In genomic region chr5:132180134-132180745, GRCh38 we compare ENCODE assay signal across 8 cellular contexts. TPM values are rescaled to one million over a fixed set of nuclear protein-coding genes. Genes with fewer than 3 reads are reported as not detected.
DNase-seq lines count a peak whose midpoint lies in the region; ATAC-seq and TF ChIP-seq lines count a peak whose summit lies in the region.

No MANE protein-coding gene starts in this region.

- H3K9ac ChIP-seq in endodermal cell (ENCODE audit: extremely low read depth, low read length, poor library complexity, severe bottlenecking): no peak overlapping the region

- H3K4me1 Mint-ChIP-seq in endodermal cell: no peaks in the 10 kb centered on the region
- H3K4me1 Mint-ChIP-seq in mesothelial cell of epicardium: peaks cover 15% of the 10 kb centered on the region
- H3K4me1 Mint-ChIP-seq in T-cell: peaks cover 18 to 27% (median 22%) of the 10 kb centered on the region in 3 donors

- H3K9me3 Mint-ChIP-seq in endodermal cell (no peaks in the 10 kb centered on the region), mesothelial cell of epicardium (peaks cover 8% of the 10 kb centered on the region), T-cell (no peaks in the 10 kb centered on the region)

- DNase-seq in DMS114 treated with DMSO at 0.1 percent for 48 hours (lab: John Stamatoyannopoulos, UW; ENCODE audit: unreplicated experiment) (peak; percentile 17), HEK293T (ENCODE audit: extremely low spot score) (peak; percentile 62), RKO (ENCODE audit: low spot score) (peak; percentile 74), endodermal cell (peak; percentile 67), mesothelial cell of epicardium (ENCODE audit: low spot score in 2 of 2, unreplicated experiment in 2 of 2) (no peak), NK-92 (lab: John Stamatoyannopoulos, UW; ENCODE audit: unreplicated experiment) (no peak), T-cell (no peak)

- no peak overlapping the region for H3K4me3 ChIP-seq in endodermal cell (ENCODE audit: low read length)

- ATAC-seq in T-cell (replicated peaks in 1 of 4) (no peak), HG03521 (IDR thresholded peaks at IDR 0.05; ENCODE audit: unreplicated experiment) (no peak)

- H3K27ac Mint-ChIP-seq in endodermal cell (no peak overlapping the region), mesothelial cell of epicardium (peak overlapping the region; percentile 0), T-cell (no peak overlapping the region)

- 50 to 60% methylated on average over 2 to 8 of the region's 8 CpGs for WGBS in endodermal cell (ENCODE audit: insufficient coverage in 1 of 2, insufficient read length in 1 of 2), 2 experiments

- H3K4me3 Mint-ChIP-seq in endodermal cell (no peak overlapping the region), mesothelial cell of epicardium (no peak overlapping the region), T-cell (no peak overlapping the region)

- H3K36me3 ChIP-seq in endodermal cell (ENCODE audit: control insufficient read depth, insufficient read depth, low read length): no peaks in the 10 kb centered on the region

- H3K27ac ChIP-seq in endodermal cell (ENCODE audit: low read depth, low read length): no peak overlapping the region

- H3K4me1 ChIP-seq in endodermal cell (ENCODE audit: control insufficient read depth, insufficient read depth, low read length): no peaks in the 10 kb centered on the region

- CTCF ChIA-PET in HEK293T (lab: Yijun Ruan, JAX) (interaction anchor here (0.6 to 3.3 kb wide), 16 partner anchors 10 to 936 kb away, joined by 3 to 13 read pairs (median 4); no protein-coding TSS in a partner anchor), T-cell (lab: Charles Lee) (interaction anchor here (0.6 to 1.6 kb wide), 7 partner anchors 9 to 622 kb away, joined by 3 to 6 read pairs (median 3); no protein-coding TSS in a partner anchor)

- H3K36me3 Mint-ChIP-seq in endodermal cell (ENCODE audit: low read depth) (no peaks in the 10 kb centered on the region), mesothelial cell of epicardium (peaks cover 2% of the 10 kb centered on the region), T-cell (no peaks in the 10 kb centered on the region)

- H3K27me3 ChIP-seq in endodermal cell (ENCODE audit: control insufficient read depth, insufficient read depth, low read length, poor library complexity, severe bottlenecking): no peaks in the 10 kb centered on the region

- POLR2A ChIA-PET in HEK293T (lab: Yijun Ruan, JAX) (no interaction called here), T-cell (lab: Charles Lee) (no interaction called here)

- H3K27me3 Mint-ChIP-seq in endodermal cell (ENCODE audit: insufficient read depth) (peaks cover 1% of the 10 kb centered on the region), mesothelial cell of epicardium (ENCODE audit: low read depth) (no peaks in the 10 kb centered on the region), T-cell (no peaks in the 10 kb centered on the region)

- TF ChIP-seq CTCF in endodermal cell (conservative IDR thresholded peaks at IDR 0.05) (peak; percentile 83), mesothelial cell of epicardium (IDR thresholded peaks at IDR 0.05; ENCODE audit: unreplicated experiment) (peak; percentile 85)

- no peaks in the 10 kb centered on the region for H3K9me3 ChIP-seq in endodermal cell (ENCODE audit: control insufficient read depth, low read length)

TF ChIP-seq in HEK293T, 16 proteins besides CTCF, POLR2A, EP300 and RAD21:
- TF ChIP-seq BHLHE40 (IDR thresholded peaks at IDR 0.05; ENCODE audit: borderline replicate concordance): no peak
- peak; percentile 93 for TF ChIP-seq ZNF384 (IDR thresholded peaks at IDR 0.05)
- TF ChIP-seq FOXA1 (IDR thresholded peaks at IDR 0.05): no peak

RNA-seq across cellular contexts. Expression of gene P4HA2, which starts 47.4 kb away (rescaled TPM):
- total RNA-seq in endodermal cell: 10 to 100 TPM; 15.1 to 19.6 TPM
- polyA plus RNA-seq in endodermal cell (2013, experiment 1 of 2): 16.6 TPM
- 14.6 TPM for polyA plus RNA-seq in endodermal cell (2013, experiment 2 of 2)
- total RNA-seq in mesothelial cell of epicardium: 66.3 to 68.7 TPM (median 66.9 TPM) in 3 replicates
- under 1 TPM in 3 of 5 donors, not detected in 2; 0.50 to 0.99 (median 0.98) TPM for total RNA-seq in T-cell

Comparison
In these comparisons a context has a peak if more than half of its experiments do, and no peak if none do; other contexts are left out.
1. DNase-seq: peak in DMS114 treated with DMSO at 0.1 percent for 48 hours (single experiment), HEK293T (single experiment), RKO (single experiment) and endodermal cell (single experiment); none in mesothelial cell of epicardium (0 of 2), NK-92 (single experiment) and T-cell (0 of 34).
2. RNA of gene P4HA2, which starts 47.4 kb away (total RNA-seq): 66.3 to 68.7 TPM in mesothelial cell of epicardium and 15.1 to 19.6 TPM in endodermal cell; 0.50 to 0.99 TPM in T-cell; every median in the first group is over 4 times any median in the second.